Comparison of ENCODE assay signal across 11 cellular contexts in genomic region chr1:110068646-110069301, GRCh38. TPM values are rescaled to one million over a fixed set of nuclear protein-coding genes. Genes with fewer than 3 reads are reported as not detected.
DNase-seq lines count a peak whose midpoint lies in the region; ATAC-seq and TF ChIP-seq lines count a peak whose summit lies in the region.
"Had no signal": no experiment of that assay in that cellular context is flagged by ENCODE, and none has a peak within 500 bp of the region (broad histone marks: within the 10 kb centered on the region; RNA-seq: fewer than 3 reads in every experiment).

No MANE protein-coding gene starts in this region.

- no peaks in the 10 kb centered on the region for H3K9me2 ChIP-seq in PC-9 (ENCODE audit: insufficient read depth)

- H3K9me3 ChIP-seq in MG63 (no peaks in the 10 kb centered on the region), adipocyte (ENCODE audit: control insufficient read depth, low read length) (peaks cover 30% of the 10 kb centered on the region), BE2C (no peaks in the 10 kb centered on the region), PC-9 (ENCODE audit: insufficient read depth, low read depth) (no peaks in the 10 kb centered on the region)

- peak overlapping the region in 1 of 7 donors; percentile 9 for H3K27ac Mint-ChIP-seq in CD14-positive monocyte
- H3K27ac Mint-ChIP-seq in memory B cell: peak overlapping the region; percentile 31

- intact Hi-C loops in CD14-positive monocyte (cut with micrococcal nuclease) (no loop called here), PC-9 (cut with micrococcal nuclease; ENCODE audit: unreplicated experiment) (no loop called here)

- no peaks in the 10 kb centered on the region for H4K20me1 ChIP-seq in PC-9 (ENCODE audit: insufficient read depth)

- H3K36me3 Mint-ChIP-seq in CD14-positive monocyte: peaks cover 3 to 18% of the 10 kb centered on the region in 2 donors
- no peaks in the 10 kb centered on the region for H3K36me3 Mint-ChIP-seq in memory B cell

- POLR2A ChIA-PET in PC-9 (lab: Charles Lee; ENCODE audit: unreplicated experiment): no interaction called here

- H3K27me3 Mint-ChIP-seq in CD14-positive monocyte (ENCODE audit: low read depth in 3 of 3) (peaks cover 76 to 92% (median 77%) of the 10 kb centered on the region in 3 donors), memory B cell (peaks cover 14% of the 10 kb centered on the region)

- TF ChIP-seq CTCF in CD14-positive monocyte (IDR thresholded peaks at IDR 0.05) (no peak), BE2C (IDR thresholded peaks at IDR 0.05; ENCODE audit: low read depth, low read length) (no peak), PC-9 (conservative IDR thresholded peaks at IDR 0.05) (no peak)

- H3K9me3 Mint-ChIP-seq in CD14-positive monocyte: peaks cover 0 to 20% (median 9%) of the 10 kb centered on the region in 7 donors
- H3K9me3 Mint-ChIP-seq in memory B cell: no peaks in the 10 kb centered on the region

- ATAC-seq in memory B cell (ENCODE audit: low read depth) (peak; percentile 53), HG03135 (IDR thresholded peaks at IDR 0.05; ENCODE audit: unreplicated experiment) (no peak)

- H3K36me3 ChIP-seq in MG63 (peaks cover 38% of the 10 kb centered on the region), adipocyte (ENCODE audit: control insufficient read depth, insufficient read depth, low read length, severe bottlenecking) (no peaks in the 10 kb centered on the region), BE2C (no peaks in the 10 kb centered on the region), PC-9 (ENCODE audit: low read depth) (no peaks in the 10 kb centered on the region)

- H3K4me3 ChIP-seq in MG63 (peak overlapping the region; percentile 59), adipocyte (ENCODE audit: low read length) (no peak overlapping the region), BE2C (ENCODE audit: low read depth, low read length) (no peak overlapping the region), PC-9 (no peak overlapping the region)

- DNase-seq in CD14-positive monocyte (ENCODE audit: low spot score) (no peak), MG63 (no peak), adipocyte (ENCODE audit: low read depth) (peak; percentile 34), memory B cell (ENCODE audit: low spot score in 2 of 2) (peak; percentile 28 to 43), BE2C (no peak), PC-9 (no peak), NCI-H2107 (lab: John Stamatoyannopoulos, UW) (no peak)
- DNase-seq: NCI-H526 treated with DMSO at 0.1 percent for 48 hours had no signal

- H3K4me1 ChIP-seq in adipocyte (ENCODE audit: control insufficient read depth, insufficient read depth, low read length): no peaks in the 10 kb centered on the region
- no peaks in the 10 kb centered on the region for H3K4me1 ChIP-seq in BE2C
- H3K4me1 ChIP-seq in PC-9 (replicated peaks; ENCODE audit: insufficient read depth): no peaks in the 10 kb centered on the region

- H3F3A ChIP-seq in PC-9 (ENCODE audit: insufficient read depth, low read depth): peaks cover 10% of the 10 kb centered on the region; the same call in 1 of the 2 replicates

- BruUV-seq in PC-9 (replicated peaks; lab: Mats Ljungman, UMichigan): no TSS peak

- peaks cover 27% of the 10 kb centered on the region for H3K4me1 Mint-ChIP-seq in CD14-positive monocyte
- H3K4me1 Mint-ChIP-seq in memory B cell: peaks cover 7% of the 10 kb centered on the region

- no peak overlapping the region for H2AFZ ChIP-seq in PC-9

- H3K79me2 ChIP-seq in PC-9 (ENCODE audit: low read depth): no peaks in the 10 kb centered on the region

- H3K4me3 Mint-ChIP-seq in CD14-positive monocyte (peak overlapping the region; percentile 72 to 99), memory B cell (peak overlapping the region; percentile 81)

- no peak overlapping the region for H3K4me2 ChIP-seq in PC-9

- CTCF ChIA-PET in PC-9 (lab: Charles Lee): interaction anchor here (0.6 kb wide), 1 partner anchor 11 kb away, joined by 4 read pairs; no protein-coding TSS in a partner anchor

- H3K27me3 ChIP-seq in MG63 (no peaks in the 10 kb centered on the region), adipocyte (replicated peaks; ENCODE audit: control insufficient read depth, insufficient read depth, low read length) (peaks cover 66% of the 10 kb centered on the region), BE2C (no peaks in the 10 kb centered on the region), PC-9 (ENCODE audit: insufficient read depth, low read depth) (no peaks in the 10 kb centered on the region)

- no peak overlapping the region for H3K9ac ChIP-seq in adipocyte (ENCODE audit: low read length)

- no peak overlapping the region for H3K27ac ChIP-seq in PC-9
- H3K27ac ChIP-seq: VCaP had no signal

RNA-seq across cellular contexts. Expression of gene ALX3, which starts 1.7 kb away (rescaled TPM):
- polyA plus RNA-seq in CD14-positive monocyte: not detected
- 11.3 and 14.9 TPM in 2 replicates for total RNA-seq in MG63 (2014; rRNA removed; shearing (Covaris generic); ENCODE audit: low replicate concordance)
- polyA plus RNA-seq in BE2C (2012; ENCODE audit: insufficient read depth, insufficient read length, low read depth): not detected
- total RNA-seq in PC-9 (2021): not detected in 2 replicates
- total RNA-seq: subcutaneous adipose tissue had no signal

RNA-seq across cellular contexts. Expression of gene STRIP1, which starts 34.4 kb away (rescaled TPM):
- polyA plus RNA-seq in CD14-positive monocyte: 10 to 100 TPM in 1 of 2 donors, 1 to 10 TPM in 1; 8.9 to 11.0 TPM
- total RNA-seq in MG63 (2014; rRNA removed; shearing (Covaris generic); ENCODE audit: low replicate concordance): 39.6 and 41.0 TPM in 2 replicates
- 49.2 TPM for polyA plus RNA-seq in BE2C (2012; ENCODE audit: insufficient read depth, insufficient read length, low read depth)
- 32.1 and 36.5 TPM in 2 replicates for total RNA-seq in PC-9 (2021)

RNA-seq across cellular contexts. Expression of gene UBL4B, which starts 43.5 kb away (rescaled TPM):
- not detected for polyA plus RNA-seq in CD14-positive monocyte
- not detected in 2 replicates for total RNA-seq in MG63 (2014; rRNA removed; shearing (Covaris generic); ENCODE audit: low replicate concordance)
- polyA plus RNA-seq in BE2C (2012; ENCODE audit: insufficient read depth, insufficient read length, low read depth): 0.49 TPM
- total RNA-seq in PC-9 (2021): 0.24 and 0.28 TPM in 2 replicates

Comparison
In these comparisons a context has a peak if more than half of its experiments do, and no peak if none do; other contexts are left out.
1. DNase-seq: peak in adipocyte (single experiment) and memory B cell (2 of 2); none in CD14-positive monocyte (single experiment), MG63 (single experiment), BE2C (single experiment), PC-9 (0 of 2) and NCI-H2107 (single experiment).
2. RNA of gene ALX3, which starts 1.7 kb away (total RNA-seq): 11.3 to 14.9 TPM in MG63; not detected in PC-9; every median in the first group is over 10 times any median in the second.